In genomic region chr1:244963231-244963826, GRCh38 we compare ENCODE assay signal across 2 cellular contexts.
A peak's percentile ranks its signal among the peaks of the same experiment; 100 is the strongest.
TF ChIP-seq lines count a peak whose summit lies in the region.

No MANE protein-coding gene starts in this region.

TF ChIP-seq in HepG2, 621 proteins besides CTCF, POLR2A, EP300 and RAD21 (continued from another document):
- TF ChIP-seq THAP9 (CRISPR knock-in tag; IDR thresholded peaks at IDR 0.05; ENCODE audit: borderline replicate concordance), result peak; percentile 92; the same call in 1 of the 2 replicates
- peak; percentile 69 for TF ChIP-seq ZNF629 (CRISPR knock-in tag; conservative IDR thresholded peaks at IDR 0.05)
- TF ChIP-seq NFYC (CRISPR knock-in tag; IDR thresholded peaks at IDR 0.05), result no peak

TF ChIP-seq in K562, 482 proteins besides CTCF, POLR2A, EP300 and RAD21 (continued from another document and continues in another):
- TF ChIP-seq ZNF609 (CRISPR knock-in tag; IDR thresholded peaks at IDR 0.05; ENCODE audit: borderline replicate concordance) (no peak), BRD9 (IDR thresholded peaks at IDR 0.05; ENCODE audit: low read depth, partially characterized antibody) (no peak), SMARCE1 (IDR thresholded peaks at IDR 0.05) (peak; percentile 97), TBP (optimal IDR thresholded peaks at IDR 0.05; ENCODE audit: low read depth, low read length) (no peak), ZFP30 (CRISPR knock-in tag; IDR thresholded peaks at IDR 0.05; ENCODE audit: borderline replicate concordance) (no peak), ARNT (IDR thresholded peaks at IDR 0.05) (peak in 1 of 2 experiments; percentile 81; a peak in 1 of 4 replicates), MEIS2 (IDR thresholded peaks at IDR 0.05; ENCODE audit: partially characterized antibody) (peak; percentile 75), RCOR1 (IDR thresholded peaks at IDR 0.05; ENCODE audit: borderline replicate concordance in 1 of 2, low read depth in 2 of 2, low read length in 2 of 2) (peak; percentile 60 to 95), BRF1 (IDR thresholded peaks at IDR 0.05; ENCODE audit: borderline replicate concordance, extremely low read depth, insufficient read length) (no peak), HDGF (IDR thresholded peaks at IDR 0.05) (no peak), CBX3 (IDR thresholded peaks at IDR 0.05; ENCODE audit: borderline replicate concordance in 1 of 2, low read length in 2 of 2) (no peak), C11orf30 (IDR thresholded peaks at IDR 0.05; ENCODE audit: low read depth) (peak; percentile 75), CBFA2T3 (IDR thresholded peaks at IDR 0.05) (peak; percentile 81), JUNB (CRISPR knock-in tag; conservative IDR thresholded peaks at IDR 0.05) (peak; percentile 87), NFIC (IDR thresholded peaks at IDR 0.05) (no peak), PBX2 (CRISPR knock-in tag; IDR thresholded peaks at IDR 0.05; ENCODE audit: low read depth) (peak; percentile 52), PBX2 (tag; conservative IDR thresholded peaks at IDR 0.05; ENCODE audit: low read depth) (peak; percentile 73), TRIM28 (IDR thresholded peaks at IDR 0.05) (no peak), MEF2D (tag; conservative IDR thresholded peaks at IDR 0.05; ENCODE audit: low read depth) (no peak), CBX2 (IDR thresholded peaks at IDR 0.05; ENCODE audit: insufficient read depth, low read length, poor library complexity, severe bottlenecking) (no peak), NBN (IDR thresholded peaks at IDR 0.05; ENCODE audit: low read depth) (no peak), ARID1B (IDR thresholded peaks at IDR 0.05) (peak; percentile 94), TOE1 (IDR thresholded peaks at IDR 0.05; ENCODE audit: borderline replicate concordance) (no peak), TOE1 (CRISPR knock-in tag; IDR thresholded peaks at IDR 0.05; ENCODE audit: borderline replicate concordance, low read depth) (no peak), ZBTB1 (CRISPR knock-in tag; IDR thresholded peaks at IDR 0.05; ENCODE audit: borderline replicate concordance, low read depth) (no peak), MTA1 (IDR thresholded peaks at IDR 0.05; ENCODE audit: borderline replicate concordance) (no peak), HIVEP1 (CRISPR knock-in tag; IDR thresholded peaks at IDR 0.05) (no peak), IFI16 (CRISPR knock-in tag; IDR thresholded peaks at IDR 0.05) (no peak), ZNF740 (CRISPR knock-in tag; IDR thresholded peaks at IDR 0.05) (no peak), ZNF740 (tag; IDR thresholded peaks at IDR 0.05) (no peak), ZBTB5 (IDR thresholded peaks at IDR 0.05) (no peak), ZNF512 (tag; IDR thresholded peaks at IDR 0.05) (no peak), ZNF277 (CRISPR knock-in tag; IDR thresholded peaks at IDR 0.05; ENCODE audit: borderline replicate concordance) (no peak), FUS (optimal IDR thresholded peaks at IDR 0.05; ENCODE audit: low read depth, low read length) (no peak), MECOM (CRISPR knock-in tag; IDR thresholded peaks at IDR 0.05) (no peak), KDM4B (IDR thresholded peaks at IDR 0.05; ENCODE audit: borderline replicate concordance in 2 of 2, low read depth in 1 of 2) (no peak), MYNN (IDR thresholded peaks at IDR 0.05) (no peak), MYNN (CRISPR knock-in tag; IDR thresholded peaks at IDR 0.05) (no peak), ZNF57 (CRISPR knock-in tag; IDR thresholded peaks at IDR 0.05) (no peak), KLF16 (IDR thresholded peaks at IDR 0.05) (no peak), DPF2 (IDR thresholded peaks at IDR 0.05) (peak; percentile 94), CSDE1 (IDR thresholded peaks at IDR 0.05) (no peak), SNRNP70 (optimal IDR thresholded peaks at IDR 0.05; ENCODE audit: low read depth, low read length) (no peak), ZFP1 (CRISPR knock-in tag; IDR thresholded peaks at IDR 0.05) (no peak), PRMT5 (CRISPR knock-in tag; IDR thresholded peaks at IDR 0.05) (no peak), MLX (CRISPR knock-in tag; conservative IDR thresholded peaks at IDR 0.05) (no peak), SAFB2 (IDR thresholded peaks at IDR 0.05; ENCODE audit: borderline replicate concordance, low read depth, low read length, severe bottlenecking) (no peak), TFAP4 (CRISPR knock-in tag; IDR thresholded peaks at IDR 0.05; ENCODE audit: borderline replicate concordance) (no peak), RBM25 (IDR thresholded peaks at IDR 0.05; ENCODE audit: low read depth, low read length, severe bottlenecking) (peak; percentile 95), CBFA2T2 (conservative IDR thresholded peaks at IDR 0.05) (peak; percentile 58), FOXO4 (CRISPR knock-in tag; IDR thresholded peaks at IDR 0.05) (no peak), ZNF77 (CRISPR knock-in tag; IDR thresholded peaks at IDR 0.05) (no peak)
